In genomic region chr3:70308760-70309159, GRCh38 we compare ENCODE assay signal across 10 cellular contexts. TPM values are rescaled to one million over a fixed set of nuclear protein-coding genes. Genes with fewer than 3 reads are reported as not detected.
DNase-seq lines count a peak whose midpoint lies in the region; ATAC-seq and TF ChIP-seq lines count a peak whose summit lies in the region.
"Had no signal": no experiment of that assay in that cellular context is flagged by ENCODE, and none has a peak within 500 bp of the region (broad histone marks: within the 10 kb centered on the region; RNA-seq: fewer than 3 reads in every experiment).

No MANE protein-coding gene starts in this region.

- H3K27ac ChIP-seq in MM.1S (ENCODE audit: low read length) (no peak overlapping the region), esophagus muscularis mucosa (replicated peaks in 1 of 4) (peak overlapping the region in 1 of 4 donors; percentile 23), sigmoid colon (no peak overlapping the region)
- H3K27ac ChIP-seq: neutrophil, SJCRH30 had no signal

- H3K27me3 ChIP-seq in MM.1S (replicated peaks; ENCODE audit: insufficient read depth, low read length): no peaks in the 10 kb centered on the region
- no peaks in the 10 kb centered on the region for H3K27me3 ChIP-seq in esophagus muscularis mucosa
- no peaks in the 10 kb centered on the region for H3K27me3 ChIP-seq in sigmoid colon
- H3K27me3 ChIP-seq: neutrophil, SJCRH30 had no signal

- H3K4me3 ChIP-seq in GM12865 (ENCODE audit: low read depth, low read length) (no peak overlapping the region), MM.1S (ENCODE audit: low read length) (no peak overlapping the region), esophagus muscularis mucosa (no peak overlapping the region), sigmoid colon (no peak overlapping the region)
- H3K4me3 ChIP-seq: SJCRH30 had no signal

- H3K4me1 ChIP-seq in MM.1S (ENCODE audit: low read length) (no peaks in the 10 kb centered on the region), esophagus muscularis mucosa (peaks cover 0 to 5% (median 0%) of the 10 kb centered on the region in 4 donors), sigmoid colon (peaks cover 0 to 13% (median 8%) of the 10 kb centered on the region in 4 donors)
- H3K4me1 ChIP-seq: SJCRH30 had no signal

- ATAC-seq in HG03280 (IDR thresholded peaks at IDR 0.05; ENCODE audit: unreplicated experiment): no peak

- no peaks in the 10 kb centered on the region for H3F3A ChIP-seq in MM.1S (ENCODE audit: insufficient read depth, low read length)

- H3K9me2 ChIP-seq in MM.1S (replicated peaks; ENCODE audit: insufficient read depth, low read length): no peaks in the 10 kb centered on the region

- intact Hi-C loops in esophagus muscularis mucosa (cut with DNase I) (no loop called here), sigmoid colon (cut with DNase I) (no loop called here)

- H3K36me3 ChIP-seq in MM.1S (replicated peaks; ENCODE audit: insufficient read depth, low read length) (no peaks in the 10 kb centered on the region), esophagus muscularis mucosa (no peaks in the 10 kb centered on the region), sigmoid colon (no peaks in the 10 kb centered on the region)
- H3K36me3 ChIP-seq: neutrophil, SJCRH30 had no signal

- H3K9ac ChIP-seq in MM.1S (ENCODE audit: low read length): no peak overlapping the region

- no peak overlapping the region for H2AFZ ChIP-seq in MM.1S (ENCODE audit: low read length)

- H3K9me3 ChIP-seq in MM.1S (replicated peaks; ENCODE audit: insufficient read depth, low read length) (no peaks in the 10 kb centered on the region), esophagus muscularis mucosa (no peaks in the 10 kb centered on the region), sigmoid colon (no peaks in the 10 kb centered on the region)
- H3K9me3 ChIP-seq: neutrophil, SJCRH30 had no signal

- 47% methylated on average over 3 of the region's 3 CpGs for WGBS in esophagus muscularis mucosa
- 48 to 54% methylated on average over 3 of the region's 3 CpGs for WGBS in sigmoid colon, 2 donors

- H4K20me1 ChIP-seq in MM.1S (ENCODE audit: insufficient read depth, low read length): no peaks in the 10 kb centered on the region

- peak; percentile 12 for DNase-seq in GM12865 (ENCODE audit: low read depth)
- DNase-seq in MM.1S: peak; percentile 19
- no peak for DNase-seq in esophagus muscularis mucosa (ENCODE audit: extremely low spot score)
- peak; percentile 78 for DNase-seq in pons (ENCODE audit: low spot score)
- DNase-seq in NCI-H1048 (lab: John Stamatoyannopoulos, UW): no peak
- no peak for DNase-seq in sigmoid colon
- DNase-seq: SJCRH30 had no signal

- TF ChIP-seq CTCF in GM12865 (IDR thresholded peaks at IDR 0.05; ENCODE audit: insufficient read depth, low read depth, low read length, missing control alignments): peak; percentile 14
- TF ChIP-seq CTCF in MM.1S (IDR thresholded peaks at IDR 0.05; ENCODE audit: low read length): peak; percentile 43
- peak; percentile 20 to 48 (median 47) for TF ChIP-seq CTCF in esophagus muscularis mucosa (IDR thresholded peaks at IDR 0.05)
- TF ChIP-seq CTCF in sigmoid colon (IDR thresholded peaks at IDR 0.05): no peak

- TF ChIP-seq EP300 in esophagus muscularis mucosa (IDR thresholded peaks at IDR 0.05): no peak
- no peak for TF ChIP-seq EP300 in sigmoid colon (IDR thresholded peaks at IDR 0.05)

- no peak overlapping the region for H3K4me2 ChIP-seq in MM.1S (ENCODE audit: low read depth, low read length)

- TF ChIP-seq POLR2A in esophagus muscularis mucosa (IDR thresholded peaks at IDR 0.05; ENCODE audit: low read depth) (no peak), sigmoid colon (IDR thresholded peaks at IDR 0.05) (no peak)

- H3K79me2 ChIP-seq in MM.1S (ENCODE audit: low read length): no peaks in the 10 kb centered on the region

RNA-seq across cellular contexts. Expression of gene MDFIC2, which starts 3.7 kb away (rescaled TPM):
- not detected for total RNA-seq in esophagus muscularis mucosa
- total RNA-seq in sigmoid colon: not detected
- polyA plus RNA-seq in sigmoid colon: not detected
- total RNA-seq: fibroblast of villous mesenchyme, SJCRH30 had no signal

Comparison
In these comparisons a context has a peak if more than half of its experiments do, and no peak if none do; other contexts are left out.
1. DNase-seq: peak in GM12865 (single experiment), MM.1S (single experiment) and pons (single experiment); none in esophagus muscularis mucosa (single experiment), NCI-H1048 (single experiment) and sigmoid colon (single experiment).
2. CTCF ChIP-seq: peak in GM12865 (single experiment), MM.1S (single experiment) and esophagus muscularis mucosa (3 of 3); none in sigmoid colon (0 of 4).